ENCODE assay signal across 2 cellular contexts in genomic region chr1:11642418-11643017, GRCh38.
TF ChIP-seq lines count a peak whose summit lies in the region.
"Not testable (repeated sequence)": the region's sequence is repeated elsewhere in the genome, so short reads cannot be mapped to it uniquely, and the experiment has no call there.

No MANE protein-coding gene starts in this region.

TF ChIP-seq in IMR-90, 13 proteins besides CTCF, POLR2A, EP300 and RAD21:
- peak; percentile 78 for TF ChIP-seq SMC3 (IDR thresholded peaks at IDR 0.05; ENCODE audit: low read depth, low read length)
- 0 out of 2 replicates have a peak, but pooled peaks have one; percentile 23 for TF ChIP-seq MAZ (IDR thresholded peaks at IDR 0.05; ENCODE audit: borderline replicate concordance, low read depth, low read length)
TF ChIP-seq in IMR-90: peak in this region for 2; not testable (repeated sequence) for 11.

TF ChIP-seq in K562, 482 proteins besides CTCF, POLR2A, EP300 and RAD21:
- TF ChIP-seq REST (CRISPR knock-in tag; IDR thresholded peaks at IDR 0.05; ENCODE audit: low read depth) (0 out of 2 replicates have a peak, but pooled peaks have one; percentile 22), BHLHE40 (IDR thresholded peaks at IDR 0.05; ENCODE audit: low read length) (0 out of 2 replicates have a peak, but pooled peaks have one; percentile 20), XRCC5 (IDR thresholded peaks at IDR 0.05; ENCODE audit: low read depth, low read length) (0 out of 2 replicates have a peak, but pooled peaks have one; percentile 25), JUN (IDR thresholded peaks at IDR 0.05; ENCODE audit: borderline replicate concordance, low read depth, low read length) (0 out of 2 replicates have a peak, but pooled peaks have one; percentile 43), MAZ (CRISPR knock-in tag; conservative IDR thresholded peaks at IDR 0.05 in 1 of 2, IDR thresholded peaks at IDR 0.05 in 1 of 2) (0 out of 4 replicates have a peak, but pooled peaks of 1 of the 2 experiments have one; percentile 33), ZSCAN29 (IDR thresholded peaks at IDR 0.05) (peak; percentile 80; the same call in 1 of the 2 replicates), GTF2F1 (IDR thresholded peaks at IDR 0.05; ENCODE audit: low read depth, low read length) (0 out of 2 replicates have a peak, but pooled peaks have one; percentile 26), KLF16 (IDR thresholded peaks at IDR 0.05) (0 out of 2 replicates have a peak, but pooled peaks have one; percentile 41), RCOR1 (IDR thresholded peaks at IDR 0.05; ENCODE audit: borderline replicate concordance in 1 of 2, low read depth in 2 of 2, low read length in 2 of 2) (0 out of 4 replicates have a peak, but pooled peaks of 1 of the 2 experiments have one; percentile 40), STAG1 (CRISPR knock-in tag; IDR thresholded peaks at IDR 0.05; ENCODE audit: borderline replicate concordance) (peak; percentile 95; the same call in 1 of the 2 replicates), SP1 (CRISPR knock-in tag; IDR thresholded peaks at IDR 0.05) (0 out of 2 replicates have a peak, but pooled peaks have one; percentile 23), THRB (CRISPR knock-in tag; conservative IDR thresholded peaks at IDR 0.05) (0 out of 2 replicates have a peak, but pooled peaks have one; percentile 43), JUND (IDR thresholded peaks at IDR 0.05; ENCODE audit: borderline replicate concordance, low read depth, low read length) (peak; percentile 24; the same call in 1 of the 2 replicates), ZFP36 (IDR thresholded peaks at IDR 0.05; ENCODE audit: low read depth, low read length, partially characterized antibody) (peak; percentile 6), PRDM10 (IDR thresholded peaks at IDR 0.05; ENCODE audit: partially characterized antibody) (peak; percentile 18), CREM (IDR thresholded peaks at IDR 0.05; ENCODE audit: low read depth) (0 out of 2 replicates have a peak, but pooled peaks have one; percentile 55), RB1 (IDR thresholded peaks at IDR 0.05; ENCODE audit: low read depth) (peak; percentile 73), RBM25 (IDR thresholded peaks at IDR 0.05; ENCODE audit: low read depth, low read length, severe bottlenecking) (peak; percentile 78), ARID2 (IDR thresholded peaks at IDR 0.05) (peak; percentile 90), CC2D1A (IDR thresholded peaks at IDR 0.05) (peak; percentile 85), BCOR (IDR thresholded peaks at IDR 0.05) (0 out of 2 replicates have a peak, but pooled peaks have one; percentile 33), HBP1 (CRISPR knock-in tag; IDR thresholded peaks at IDR 0.05) (peak; percentile 70; the same call in 1 of the 2 replicates), KDM1A (IDR thresholded peaks at IDR 0.05) (peak in 1 of 2 experiments; percentile 85; a peak in 2 of 4 replicates), ZNF239 (CRISPR knock-in tag; IDR thresholded peaks at IDR 0.05) (0 out of 2 replicates have a peak, but pooled peaks have one; percentile 17), SMC3 (conservative IDR thresholded peaks at IDR 0.05; ENCODE audit: insufficient read depth, low read depth, low read length) (peak; percentile 97)
- TF ChIP-seq, protein P1, sequence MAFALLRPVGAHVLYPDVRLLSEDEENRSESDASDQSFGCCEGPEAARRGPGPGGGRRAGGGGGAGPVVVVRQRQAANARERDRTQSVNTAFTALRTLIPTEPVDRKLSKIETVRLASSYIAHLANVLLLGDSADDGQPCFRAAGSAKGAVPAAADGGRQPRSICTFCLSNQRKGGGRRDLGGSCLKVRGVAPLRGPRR (CRISPR knock-in tag; IDR thresholded peaks at IDR 0.05): 0 out of 2 replicates have a peak, but pooled peaks have one; percentile 60
- TF ChIP-seq JUN (CRISPR knock-in tag; IDR thresholded peaks at IDR 0.05; ENCODE audit: borderline replicate concordance); JUND (tag; IDR thresholded peaks at IDR 0.05; ENCODE audit: borderline replicate concordance, low read depth, low read length): not testable (repeated sequence)
- TF ChIP-seq, protein P2, sequence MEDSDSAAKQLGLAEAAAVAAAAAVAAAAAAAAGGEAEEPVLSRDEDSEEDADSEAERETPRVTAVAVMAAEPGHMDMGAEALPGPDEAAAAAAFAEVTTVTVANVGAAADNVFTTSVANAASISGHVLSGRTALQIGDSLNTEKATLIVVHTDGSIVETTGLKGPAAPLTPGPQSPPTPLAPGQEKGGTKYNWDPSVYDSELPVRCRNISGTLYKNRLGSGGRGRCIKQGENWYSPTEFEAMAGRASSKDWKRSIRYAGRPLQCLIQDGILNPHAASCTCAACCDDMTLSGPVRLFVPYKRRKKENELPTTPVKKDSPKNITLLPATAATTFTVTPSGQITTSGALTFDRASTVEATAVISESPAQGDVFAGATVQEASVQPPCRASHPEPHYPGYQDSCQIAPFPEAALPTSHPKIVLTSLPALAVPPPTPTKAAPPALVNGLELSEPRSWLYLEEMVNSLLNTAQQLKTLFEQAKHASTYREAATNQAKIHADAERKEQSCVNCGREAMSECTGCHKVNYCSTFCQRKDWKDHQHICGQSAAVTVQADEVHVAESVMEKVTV (CRISPR knock-in tag; IDR thresholded peaks at IDR 0.05): peak; percentile 95
